In the genomic region with DNA sequence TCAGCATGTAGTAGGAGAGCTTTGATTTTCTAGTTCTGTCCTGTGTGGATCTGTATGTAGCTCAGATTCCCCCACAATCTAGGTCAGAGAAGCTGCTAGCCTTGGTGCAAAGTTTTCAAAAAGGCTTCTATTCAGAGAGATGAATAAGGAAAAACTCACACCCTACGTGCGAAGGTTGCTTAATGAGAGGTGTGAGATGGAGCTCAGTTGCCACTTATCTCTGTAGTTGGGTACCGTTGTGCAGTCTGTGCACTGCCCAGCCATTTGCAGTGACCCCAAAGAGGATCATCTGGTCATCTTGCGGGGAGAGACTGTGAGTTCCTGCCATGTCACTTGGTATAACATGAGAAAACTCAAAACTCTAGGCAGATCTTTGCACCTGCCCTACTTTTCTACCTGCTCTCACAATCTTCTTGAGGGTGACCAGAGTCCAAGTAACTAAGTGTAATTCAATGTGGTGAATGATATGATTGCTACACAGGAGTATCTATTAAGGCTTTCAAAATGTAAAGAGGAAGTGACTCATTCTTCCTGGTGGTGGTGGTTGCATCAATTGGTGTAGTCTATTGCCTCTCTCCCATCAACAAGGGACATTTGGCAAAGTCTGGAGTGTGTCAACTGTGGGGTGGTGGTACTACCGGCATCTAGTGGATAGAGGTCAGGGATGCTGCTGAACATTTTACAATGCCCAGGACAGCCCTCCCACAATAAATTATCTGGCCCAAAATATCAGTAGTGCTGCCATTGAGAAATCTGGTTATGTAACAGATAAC, we compare ENCODE assay signal across 1 cellular context.
TF ChIP-seq lines count a peak whose summit lies in the region.

No MANE protein-coding gene starts in this region.

TF ChIP-seq in GM12878, 131 proteins besides CTCF, POLR2A, EP300 and RAD21 (continued from another document):
- TF ChIP-seq, protein P1, sequence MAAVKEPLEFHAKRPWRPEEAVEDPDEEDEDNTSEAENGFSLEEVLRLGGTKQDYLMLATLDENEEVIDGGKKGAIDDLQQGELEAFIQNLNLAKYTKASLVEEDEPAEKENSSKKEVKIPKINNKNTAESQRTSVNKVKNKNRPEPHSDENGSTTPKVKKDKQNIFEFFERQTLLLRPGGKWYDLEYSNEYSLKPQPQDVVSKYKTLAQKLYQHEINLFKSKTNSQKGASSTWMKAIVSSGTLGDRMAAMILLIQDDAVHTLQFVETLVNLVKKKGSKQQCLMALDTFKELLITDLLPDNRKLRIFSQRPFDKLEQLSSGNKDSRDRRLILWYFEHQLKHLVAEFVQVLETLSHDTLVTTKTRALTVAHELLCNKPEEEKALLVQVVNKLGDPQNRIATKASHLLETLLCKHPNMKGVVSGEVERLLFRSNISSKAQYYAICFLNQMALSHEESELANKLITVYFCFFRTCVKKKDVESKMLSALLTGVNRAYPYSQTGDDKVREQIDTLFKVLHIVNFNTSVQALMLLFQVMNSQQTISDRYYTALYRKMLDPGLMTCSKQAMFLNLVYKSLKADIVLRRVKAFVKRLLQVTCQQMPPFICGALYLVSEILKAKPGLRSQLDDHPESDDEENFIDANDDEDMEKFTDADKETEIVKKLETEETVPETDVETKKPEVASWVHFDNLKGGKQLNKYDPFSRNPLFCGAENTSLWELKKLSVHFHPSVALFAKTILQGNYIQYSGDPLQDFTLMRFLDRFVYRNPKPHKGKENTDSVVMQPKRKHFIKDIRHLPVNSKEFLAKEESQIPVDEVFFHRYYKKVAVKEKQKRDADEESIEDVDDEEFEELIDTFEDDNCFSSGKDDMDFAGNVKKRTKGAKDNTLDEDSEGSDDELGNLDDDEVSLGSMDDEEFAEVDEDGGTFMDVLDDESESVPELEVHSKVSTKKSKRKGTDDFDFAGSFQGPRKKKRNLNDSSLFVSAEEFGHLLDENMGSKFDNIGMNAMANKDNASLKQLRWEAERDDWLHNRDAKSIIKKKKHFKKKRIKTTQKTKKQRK (IDR thresholded peaks at IDR 0.05; ENCODE audit: low read depth, low read length): no peak
- TF ChIP-seq RB1 (IDR thresholded peaks at IDR 0.05; ENCODE audit: borderline replicate concordance) (no peak), HDGF (IDR thresholded peaks at IDR 0.05) (no peak), BHLHE40 (IDR thresholded peaks at IDR 0.05; ENCODE audit: borderline replicate concordance in 1 of 2, low read depth in 2 of 2, low read length in 1 of 2) (no peak), IKZF1 (conservative IDR thresholded peaks at IDR 0.05) (0 out of 2 replicates have a peak, but pooled peaks have one; percentile 20), POU2F2 (IDR thresholded peaks at IDR 0.05; ENCODE audit: borderline replicate concordance, low read depth, low read length) (no peak), KLF5 (IDR thresholded peaks at IDR 0.05; ENCODE audit: partially characterized antibody) (no peak), KAT2A (conservative IDR thresholded peaks at IDR 0.05; ENCODE audit: control insufficient read depth, low read depth, low read length) (no peak), ZZZ3 (IDR thresholded peaks at IDR 0.05; ENCODE audit: control insufficient read depth, insufficient read length, low read depth) (no peak), TBL1XR1 (IDR thresholded peaks at IDR 0.05; ENCODE audit: low read depth, low read length) (no peak), RBBP5 (conservative IDR thresholded peaks at IDR 0.05) (no peak), BCL11A (IDR thresholded peaks at IDR 0.05; ENCODE audit: low read depth, low read length) (no peak), FOXM1 (IDR thresholded peaks at IDR 0.05; ENCODE audit: low read depth, low read length) (no peak), TCF3 (IDR thresholded peaks at IDR 0.05; ENCODE audit: borderline replicate concordance, insufficient read depth, low read depth, low read length) (no peak), PAX5 (IDR thresholded peaks at IDR 0.05; ENCODE audit: borderline replicate concordance, low read depth, low read length) (no peak), YBX1 (IDR thresholded peaks at IDR 0.05) (no peak), MXI1 (IDR thresholded peaks at IDR 0.05; ENCODE audit: low read depth, low read length) (no peak), ZNF274 (IDR thresholded peaks at IDR 0.05; ENCODE audit: insufficient read depth, insufficient read length) (no peak), RUNX3 (IDR thresholded peaks at IDR 0.05; ENCODE audit: low read length) (peak; percentile 35; the same call in 1 of the 2 replicates), NRF1 (conservative IDR thresholded peaks at IDR 0.05; ENCODE audit: low read depth, low read length) (no peak), SREBF1 (IDR thresholded peaks at IDR 0.05; ENCODE audit: low read length) (no peak), POLR2AphosphoS5 (IDR thresholded peaks at IDR 0.05; ENCODE audit: low read length) (no peak), BRCA1 (IDR thresholded peaks at IDR 0.05; ENCODE audit: low read depth, low read length) (no peak), IRF4 (IDR thresholded peaks at IDR 0.05; ENCODE audit: low read depth, low read length) (no peak), SPI1 (IDR thresholded peaks at IDR 0.05; ENCODE audit: borderline replicate concordance, insufficient read depth, low read depth, low read length) (peak; percentile 77), CEBPB (IDR thresholded peaks at IDR 0.05; ENCODE audit: borderline replicate concordance in 1 of 2, low read depth in 2 of 2, low read length in 2 of 2) (no peak), ETV6 (conservative IDR thresholded peaks at IDR 0.05 in 1 of 2, IDR thresholded peaks at IDR 0.05 in 1 of 2; ENCODE audit: borderline replicate concordance in 1 of 2, low read depth in 1 of 2) (peak in 1 of 2 experiments; percentile 83; a peak in 2 of 4 replicates)
- TF ChIP-seq, protein P2, sequence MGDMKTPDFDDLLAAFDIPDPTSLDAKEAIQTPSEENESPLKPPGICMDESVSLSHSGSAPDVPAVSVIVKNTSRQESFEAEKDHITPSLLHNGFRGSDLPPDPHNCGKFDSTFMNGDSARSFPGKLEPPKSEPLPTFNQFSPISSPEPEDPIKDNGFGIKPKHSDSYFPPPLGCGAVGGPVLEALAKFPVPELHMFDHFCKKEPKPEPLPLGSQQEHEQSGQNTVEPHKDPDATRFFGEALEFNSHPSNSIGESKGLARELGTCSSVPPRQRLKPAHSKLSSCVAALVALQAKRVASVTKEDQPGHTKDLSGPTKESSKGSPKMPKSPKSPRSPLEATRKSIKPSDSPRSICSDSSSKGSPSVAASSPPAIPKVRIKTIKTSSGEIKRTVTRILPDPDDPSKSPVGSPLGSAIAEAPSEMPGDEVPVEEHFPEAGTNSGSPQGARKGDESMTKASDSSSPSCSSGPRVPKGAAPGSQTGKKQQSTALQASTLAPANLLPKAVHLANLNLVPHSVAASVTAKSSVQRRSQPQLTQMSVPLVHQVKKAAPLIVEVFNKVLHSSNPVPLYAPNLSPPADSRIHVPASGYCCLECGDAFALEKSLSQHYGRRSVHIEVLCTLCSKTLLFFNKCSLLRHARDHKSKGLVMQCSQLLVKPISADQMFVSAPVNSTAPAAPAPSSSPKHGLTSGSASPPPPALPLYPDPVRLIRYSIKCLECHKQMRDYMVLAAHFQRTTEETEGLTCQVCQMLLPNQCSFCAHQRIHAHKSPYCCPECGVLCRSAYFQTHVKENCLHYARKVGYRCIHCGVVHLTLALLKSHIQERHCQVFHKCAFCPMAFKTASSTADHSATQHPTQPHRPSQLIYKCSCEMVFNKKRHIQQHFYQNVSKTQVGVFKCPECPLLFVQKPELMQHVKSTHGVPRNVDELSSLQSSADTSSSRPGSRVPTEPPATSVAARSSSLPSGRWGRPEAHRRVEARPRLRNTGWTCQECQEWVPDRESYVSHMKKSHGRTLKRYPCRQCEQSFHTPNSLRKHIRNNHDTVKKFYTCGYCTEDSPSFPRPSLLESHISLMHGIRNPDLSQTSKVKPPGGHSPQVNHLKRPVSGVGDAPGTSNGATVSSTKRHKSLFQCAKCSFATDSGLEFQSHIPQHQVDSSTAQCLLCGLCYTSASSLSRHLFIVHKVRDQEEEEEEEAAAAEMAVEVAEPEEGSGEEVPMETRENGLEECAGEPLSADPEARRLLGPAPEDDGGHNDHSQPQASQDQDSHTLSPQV (IDR thresholded peaks at IDR 0.05): no peak
- TF ChIP-seq, protein P3, sequence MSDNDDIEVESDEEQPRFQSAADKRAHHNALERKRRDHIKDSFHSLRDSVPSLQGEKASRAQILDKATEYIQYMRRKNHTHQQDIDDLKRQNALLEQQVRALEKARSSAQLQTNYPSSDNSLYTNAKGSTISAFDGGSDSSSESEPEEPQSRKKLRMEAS (IDR thresholded peaks at IDR 0.05; ENCODE audit: low read depth, low read length): no peak
- TF ChIP-seq, protein P4, sequence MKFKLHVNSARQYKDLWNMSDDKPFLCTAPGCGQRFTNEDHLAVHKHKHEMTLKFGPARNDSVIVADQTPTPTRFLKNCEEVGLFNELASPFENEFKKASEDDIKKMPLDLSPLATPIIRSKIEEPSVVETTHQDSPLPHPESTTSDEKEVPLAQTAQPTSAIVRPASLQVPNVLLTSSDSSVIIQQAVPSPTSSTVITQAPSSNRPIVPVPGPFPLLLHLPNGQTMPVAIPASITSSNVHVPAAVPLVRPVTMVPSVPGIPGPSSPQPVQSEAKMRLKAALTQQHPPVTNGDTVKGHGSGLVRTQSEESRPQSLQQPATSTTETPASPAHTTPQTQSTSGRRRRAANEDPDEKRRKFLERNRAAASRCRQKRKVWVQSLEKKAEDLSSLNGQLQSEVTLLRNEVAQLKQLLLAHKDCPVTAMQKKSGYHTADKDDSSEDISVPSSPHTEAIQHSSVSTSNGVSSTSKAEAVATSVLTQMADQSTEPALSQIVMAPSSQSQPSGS (IDR thresholded peaks at IDR 0.05; ENCODE audit: low read length): no peak
- TF ChIP-seq, protein P5, sequence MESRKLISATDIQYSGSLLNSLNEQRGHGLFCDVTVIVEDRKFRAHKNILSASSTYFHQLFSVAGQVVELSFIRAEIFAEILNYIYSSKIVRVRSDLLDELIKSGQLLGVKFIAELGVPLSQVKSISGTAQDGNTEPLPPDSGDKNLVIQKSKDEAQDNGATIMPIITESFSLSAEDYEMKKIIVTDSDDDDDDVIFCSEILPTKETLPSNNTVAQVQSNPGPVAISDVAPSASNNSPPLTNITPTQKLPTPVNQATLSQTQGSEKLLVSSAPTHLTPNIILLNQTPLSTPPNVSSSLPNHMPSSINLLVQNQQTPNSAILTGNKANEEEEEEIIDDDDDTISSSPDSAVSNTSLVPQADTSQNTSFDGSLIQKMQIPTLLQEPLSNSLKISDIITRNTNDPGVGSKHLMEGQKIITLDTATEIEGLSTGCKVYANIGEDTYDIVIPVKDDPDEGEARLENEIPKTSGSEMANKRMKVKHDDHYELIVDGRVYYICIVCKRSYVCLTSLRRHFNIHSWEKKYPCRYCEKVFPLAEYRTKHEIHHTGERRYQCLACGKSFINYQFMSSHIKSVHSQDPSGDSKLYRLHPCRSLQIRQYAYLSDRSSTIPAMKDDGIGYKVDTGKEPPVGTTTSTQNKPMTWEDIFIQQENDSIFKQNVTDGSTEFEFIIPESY (IDR thresholded peaks at IDR 0.05): no peak
- TF ChIP-seq, protein P6, sequence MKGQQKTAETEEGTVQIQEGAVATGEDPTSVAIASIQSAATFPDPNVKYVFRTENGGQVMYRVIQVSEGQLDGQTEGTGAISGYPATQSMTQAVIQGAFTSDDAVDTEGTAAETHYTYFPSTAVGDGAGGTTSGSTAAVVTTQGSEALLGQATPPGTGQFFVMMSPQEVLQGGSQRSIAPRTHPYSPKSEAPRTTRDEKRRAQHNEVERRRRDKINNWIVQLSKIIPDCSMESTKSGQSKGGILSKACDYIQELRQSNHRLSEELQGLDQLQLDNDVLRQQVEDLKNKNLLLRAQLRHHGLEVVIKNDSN (IDR thresholded peaks at IDR 0.05; ENCODE audit: borderline replicate concordance, extremely low read length, insufficient read depth, low read depth, low read length): no peak
- TF ChIP-seq, protein P7, sequence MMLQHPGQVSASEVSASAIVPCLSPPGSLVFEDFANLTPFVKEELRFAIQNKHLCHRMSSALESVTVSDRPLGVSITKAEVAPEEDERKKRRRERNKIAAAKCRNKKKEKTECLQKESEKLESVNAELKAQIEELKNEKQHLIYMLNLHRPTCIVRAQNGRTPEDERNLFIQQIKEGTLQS (IDR thresholded peaks at IDR 0.05; ENCODE audit: borderline replicate concordance, extremely low read depth, low read depth, low read length): no peak
TF ChIP-seq in GM12878: peak in this region for 5.
